ENCODE assay signal across 20 cellular contexts in genomic region chr14:46136456-46136855, GRCh38.
DNase-seq lines count a peak whose midpoint lies in the region; ATAC-seq, FAIRE-seq and TF ChIP-seq lines count a peak whose summit lies in the region.
"Had no signal": no experiment of that assay in that cellular context is flagged by ENCODE, and none has a peak within 500 bp of the region (broad histone marks: within the 10 kb centered on the region; RNA-seq: fewer than 3 reads in every experiment).

No MANE protein-coding gene starts in this region.

- no peak overlapping the region for H3K23ac ChIP-seq in mesenchymal stem cell (ENCODE audit: low read length in 2 of 2)

- no peak for ATAC-seq in HG02981 (IDR thresholded peaks at IDR 0.05; ENCODE audit: unreplicated experiment)
- ATAC-seq: A549, GM23338, HepG2 had no signal

- no peak overlapping the region for H3K9ac ChIP-seq in astrocyte (ENCODE audit: low read length)
- H3K9ac ChIP-seq in mesenchymal stem cell (ENCODE audit: low read length): no peak overlapping the region
- H3K9ac ChIP-seq in neural progenitor cell: no peak overlapping the region

- H3K4me1 ChIP-seq in astrocyte (ENCODE audit: insufficient read depth, low read length) (no peaks in the 10 kb centered on the region), mesenchymal stem cell (ENCODE audit: control insufficient read depth, insufficient read depth, low read depth, low read length) (no peaks in the 10 kb centered on the region), neural progenitor cell (peaks cover 21% of the 10 kb centered on the region), ascending aorta (no peaks in the 10 kb centered on the region), tibial artery (no peaks in the 10 kb centered on the region)
- H3K4me1 ChIP-seq: A549, Caco-2 had no signal

- H3F3A ChIP-seq in neural progenitor cell (ENCODE audit: low read depth): no peaks in the 10 kb centered on the region

- WGBS in mesenchymal stem cell: 90% methylated on average over 1 of the region's 1 CpG

- H3K27ac ChIP-seq in astrocyte (ENCODE audit: low read depth, low read length): no peak overlapping the region
- H3K27ac ChIP-seq in mesenchymal stem cell (ENCODE audit: low read length, poor library complexity, severe bottlenecking): no peak overlapping the region
- H3K27ac ChIP-seq in neural progenitor cell: no peak overlapping the region
- no peak overlapping the region for H3K27ac ChIP-seq in ascending aorta
- no peak overlapping the region for H3K27ac ChIP-seq in tibial artery
- H3K27ac ChIP-seq: 22Rv1, A549, C4-2B had no signal

- no peak overlapping the region for H3K4me3 ChIP-seq in astrocyte (ENCODE audit: insufficient read depth, low read depth, low read length)
- H3K4me3 ChIP-seq in mesenchymal stem cell (ENCODE audit: insufficient read depth in 1 of 2, low read depth in 1 of 2, low read length in 2 of 2): no peak overlapping the region
- no peak overlapping the region for H3K4me3 ChIP-seq in neural progenitor cell
- H3K4me3 ChIP-seq in ascending aorta: no peak overlapping the region
- H3K4me3 ChIP-seq in tibial artery: no peak overlapping the region
- H3K4me3 ChIP-seq: A549, GM23338 had no signal

- H2BK5ac ChIP-seq in mesenchymal stem cell (ENCODE audit: low read depth, low read length, poor library complexity, severe bottlenecking): no peak overlapping the region

- H3K27ac Mint-ChIP-seq in astrocyte (ENCODE audit: unreplicated experiment) (peak overlapping the region; percentile 1), endothelial cell (ENCODE audit: unreplicated experiment) (peak overlapping the region; percentile 93), neural progenitor cell (peak overlapping the region; percentile 97)
- H3K27ac Mint-ChIP-seq: CD4-positive, alpha-beta T cell; GM23338 had no signal

- H3K9me3 ChIP-seq in astrocyte (ENCODE audit: insufficient read depth, low read depth, low read length): no peaks in the 10 kb centered on the region
- H3K9me3 ChIP-seq in mesenchymal stem cell (ENCODE audit: control insufficient read depth, low read length): no peaks in the 10 kb centered on the region
- no peaks in the 10 kb centered on the region for H3K9me3 ChIP-seq in neural progenitor cell (ENCODE audit: low read depth)
- no peaks in the 10 kb centered on the region for H3K9me3 ChIP-seq in ascending aorta
- H3K9me3 ChIP-seq in tibial artery: no peaks in the 10 kb centered on the region
- H3K9me3 ChIP-seq: A549, Caco-2 had no signal

- H2BK15ac ChIP-seq in mesenchymal stem cell (ENCODE audit: low read depth, poor library complexity, severe bottlenecking): no peak overlapping the region

- FAIRE-seq in astrocyte (lab: Jason Lieb, UNC): no peak
- FAIRE-seq: A549, G401.6, GM12891, GM18507, H54, HepG2 had no signal

- DNase-seq in astrocyte (ENCODE audit: low read depth) (no peak), endothelial cell (ENCODE audit: low spot score) (peak; percentile 4), mesenchymal stem cell (peak; percentile 9), neural progenitor cell (ENCODE audit: low spot score) (no peak), ascending aorta (ENCODE audit: low spot score in 2 of 2) (no peak), tibial artery (no peak)
- DNase-seq: AML-193; Caco-2; CD4-positive, alpha-beta T cell; HCEC 1CT had no signal

- no peak overlapping the region for H3K14ac ChIP-seq in mesenchymal stem cell (ENCODE audit: low read length in 2 of 2)

- H3K4me3 Mint-ChIP-seq in astrocyte (ENCODE audit: unreplicated experiment) (no peak overlapping the region), endothelial cell (ENCODE audit: unreplicated experiment) (no peak overlapping the region), neural progenitor cell (no peak overlapping the region)
- H3K4me3 Mint-ChIP-seq: CD4-positive, alpha-beta T cell; GM23338 had no signal

- H4K8ac ChIP-seq in mesenchymal stem cell (ENCODE audit: low read length): no peak overlapping the region

- no peak overlapping the region for H2AFZ ChIP-seq in astrocyte (ENCODE audit: low read depth, low read length)
- H2AFZ ChIP-seq in mesenchymal stem cell (ENCODE audit: low read depth, low read length): no peak overlapping the region
- H2AFZ ChIP-seq in neural progenitor cell (replicated peaks): peak overlapping the region; percentile 60
- H2AFZ ChIP-seq: GM23338 had no signal

- H3K27me3 ChIP-seq in astrocyte (ENCODE audit: insufficient read depth, low read length) (no peaks in the 10 kb centered on the region), mesenchymal stem cell (ENCODE audit: control insufficient read depth in 1 of 2, insufficient read depth in 1 of 2, low read length in 2 of 2) (no peaks in the 10 kb centered on the region), neural progenitor cell (no peaks in the 10 kb centered on the region), ascending aorta (no peaks in the 10 kb centered on the region), tibial artery (no peaks in the 10 kb centered on the region)

- no peak overlapping the region for H4K91ac ChIP-seq in mesenchymal stem cell (ENCODE audit: low read length)

- intact Hi-C loops in ascending aorta (cut with DNase I): no loop called here
- intact Hi-C loops in tibial artery (cut with DNase I; ENCODE audit: low total_unique reads): no loop called here

- H3K36me3 Mint-ChIP-seq in astrocyte (ENCODE audit: low read depth, unreplicated experiment): no peaks in the 10 kb centered on the region
- H3K36me3 Mint-ChIP-seq in endothelial cell (ENCODE audit: low read depth, unreplicated experiment): no peaks in the 10 kb centered on the region
- H3K36me3 Mint-ChIP-seq in neural progenitor cell: no peaks in the 10 kb centered on the region

- TF ChIP-seq CTCF in astrocyte (IDR thresholded peaks at IDR 0.05; ENCODE audit: insufficient read depth, low read depth, low read length) (no peak), endothelial cell (IDR thresholded peaks at IDR 0.05; ENCODE audit: unreplicated experiment) (no peak), neural progenitor cell (IDR thresholded peaks at IDR 0.05) (no peak), ascending aorta (IDR thresholded peaks at IDR 0.05) (no peak), tibial artery (IDR thresholded peaks at IDR 0.05) (no peak)

- H3K79me1 ChIP-seq in mesenchymal stem cell (replicated peaks; ENCODE audit: low read length, poor library complexity, severe bottlenecking): no peaks in the 10 kb centered on the region

- no peak overlapping the region for H3K4me2 ChIP-seq in astrocyte (ENCODE audit: low read length)
- no peak overlapping the region for H3K4me2 ChIP-seq in mesenchymal stem cell (ENCODE audit: low read length, poor library complexity, severe bottlenecking)
- peak overlapping the region; percentile 9 for H3K4me2 ChIP-seq in neural progenitor cell
- H3K4me2 ChIP-seq: A549, GM23338 had no signal

- no peak overlapping the region for H2BK12ac ChIP-seq in mesenchymal stem cell (ENCODE audit: low read length in 2 of 2)

- H2AK5ac ChIP-seq in mesenchymal stem cell (ENCODE audit: low read length, severe bottlenecking): no peak overlapping the region

- H3K9me3 Mint-ChIP-seq in astrocyte (ENCODE audit: unreplicated experiment) (no peaks in the 10 kb centered on the region), endothelial cell (ENCODE audit: unreplicated experiment) (no peaks in the 10 kb centered on the region), neural progenitor cell (no peaks in the 10 kb centered on the region)
- H3K9me3 Mint-ChIP-seq: GM23338 had no signal

- no peaks in the 10 kb centered on the region for H3K27me3 Mint-ChIP-seq in astrocyte (ENCODE audit: low read depth, unreplicated experiment)
- no peaks in the 10 kb centered on the region for H3K27me3 Mint-ChIP-seq in endothelial cell (ENCODE audit: unreplicated experiment)
- H3K27me3 Mint-ChIP-seq in neural progenitor cell (ENCODE audit: insufficient read depth, low read depth): peaks cover 2% of the 10 kb centered on the region
- H3K27me3 Mint-ChIP-seq: CD4-positive, alpha-beta T cell had no signal

- H3K4me1 Mint-ChIP-seq in astrocyte (ENCODE audit: low read depth, unreplicated experiment): peaks cover 19% of the 10 kb centered on the region
- H3K4me1 Mint-ChIP-seq in endothelial cell (ENCODE audit: unreplicated experiment): peaks cover 23% of the 10 kb centered on the region
- peaks cover 16% of the 10 kb centered on the region for H3K4me1 Mint-ChIP-seq in neural progenitor cell

- H3K36me3 ChIP-seq in astrocyte (ENCODE audit: insufficient read depth, low read length) (no peaks in the 10 kb centered on the region), mesenchymal stem cell (ENCODE audit: control insufficient read depth in 1 of 2, insufficient read depth in 2 of 2, low read depth in 1 of 2, low read length in 2 of 2) (no peaks in the 10 kb centered on the region), neural progenitor cell (no peaks in the 10 kb centered on the region), ascending aorta (no peaks in the 10 kb centered on the region), tibial artery (no peaks in the 10 kb centered on the region)

- H4K20me1 ChIP-seq in astrocyte (ENCODE audit: insufficient read depth, low read length) (no peaks in the 10 kb centered on the region), neural progenitor cell (ENCODE audit: low read depth) (no peaks in the 10 kb centered on the region)

- H2BK120ac ChIP-seq in mesenchymal stem cell (ENCODE audit: low read depth, low read length): no peak overlapping the region

- H3K79me2 ChIP-seq in astrocyte (ENCODE audit: insufficient read depth, low read length) (no peaks in the 10 kb centered on the region), neural progenitor cell (ENCODE audit: low read depth) (no peaks in the 10 kb centered on the region)

- H3K18ac ChIP-seq in mesenchymal stem cell (ENCODE audit: low read depth in 1 of 2, low read length in 2 of 2): no peak overlapping the region

- no peak overlapping the region for H3K4ac ChIP-seq in mesenchymal stem cell (ENCODE audit: low read depth in 1 of 2, low read length in 2 of 2)

Comparison
In these comparisons a context has a peak if more than half of its experiments do, and no peak if none do; other contexts are left out.
1. DNase-seq: peak in endothelial cell (single experiment) and mesenchymal stem cell (single experiment); none in astrocyte (single experiment), neural progenitor cell (single experiment), ascending aorta (0 of 2) and tibial artery (0 of 2).
2. H3K27ac Mint-ChIP-seq: peak in every context shown above with its lines; median percentile 97 in neural progenitor cell; 93 in endothelial cell; 1 in astrocyte.